ENCODE assay signal across 36 cellular contexts in the genomic region with DNA sequence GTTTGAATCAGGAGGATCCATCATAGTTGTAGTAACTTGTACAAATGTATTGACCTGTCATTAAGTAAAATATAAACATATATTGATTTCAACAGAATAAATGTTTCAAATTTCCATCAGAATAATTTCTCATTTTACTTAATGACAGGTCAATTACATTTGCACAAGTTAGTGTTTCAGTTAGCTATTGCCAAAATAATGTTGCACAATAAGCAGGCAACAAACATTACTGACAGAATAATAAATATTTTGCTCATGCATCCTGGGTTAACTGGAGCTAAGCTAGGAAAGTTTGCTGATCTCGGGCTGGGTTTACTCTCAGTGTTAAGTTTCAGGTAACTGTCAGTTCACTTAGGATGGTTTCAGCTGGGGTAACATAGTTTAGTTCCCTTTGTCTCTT.
"Had no signal": no experiment of that assay in that cellular context is flagged by ENCODE, and none has a peak within 500 bp of the region (broad histone marks: within the 10 kb centered on the region; RNA-seq: fewer than 3 reads in every experiment).

No MANE protein-coding gene starts in this region.

- H3K27me3 Mint-ChIP-seq: activated CD4-positive, alpha-beta memory T cell treated with anti-CD3 and anti-CD28 coated beads, Interleukin-2, amount 10 ng/mL, durations not matched to agents 7 days and 5 days; activated CD4-positive, alpha-beta T cell treated with anti-CD3 and anti-CD28 coated beads for 36 hours; activated CD4-positive, alpha-beta T cell treated with anti-CD3 and anti-CD28 coated beads, Interleukin-2, amount 10 ng/mL, durations not matched to agents 7 days and 5 days; activated CD8-positive, alpha-beta memory T cell treated with anti-CD3 and anti-CD28 coated beads, Interleukin-2, amount 10 ng/mL, durations not matched to agents 7 days and 5 days; activated naive CD4-positive, alpha-beta T cell treated with anti-CD3 and anti-CD28 coated beads, Interleukin-2, amount 10 ng/mL, durations not matched to agents 7 days and 5 days; activated naive CD4-positive, alpha-beta T cell treated with anti-CD3 and anti-CD28 coated beads, Interleukin-2, amount 50 U/mL, for 24 hours; activated naive CD8-positive, alpha-beta T cell; activated naive CD8-positive, alpha-beta T cell treated with anti-CD3 and anti-CD28 coated beads, Interleukin-2, amount 10 ng/mL, durations not matched to agents 7 days and 5 days; activated naive CD8-positive, alpha-beta T cell treated with anti-CD3 and anti-CD28 coated beads, Interleukin-2, amount 50 U/mL, for 24 hours; activated T-cell treated with anti-CD3 and anti-CD28 coated beads, Interleukin-2, amount 50 U/mL, for 24 hours; central memory CD8-positive, alpha-beta T cell had no signal

- H3K9me3 Mint-ChIP-seq: activated CD4-positive, alpha-beta memory T cell treated with anti-CD3 and anti-CD28 coated beads, Interleukin-2, amount 10 ng/mL, durations not matched to agents 7 days and 5 days; activated CD4-positive, alpha-beta T cell treated with anti-CD3 and anti-CD28 coated beads, Interleukin-2, amount 10 ng/mL, durations not matched to agents 7 days and 5 days; activated naive CD4-positive, alpha-beta T cell treated with anti-CD3 and anti-CD28 coated beads, Interleukin-2, amount 50 U/mL, for 24 hours had no signal

- H3K36me3 Mint-ChIP-seq: activated CD8-positive, alpha-beta memory T cell treated with anti-CD3 and anti-CD28 coated beads, Interleukin-2, amount 10 ng/mL, durations not matched to agents 7 days and 5 days; activated naive CD4-positive, alpha-beta T cell treated with anti-CD3 and anti-CD28 coated beads, Interleukin-2, amount 10 ng/mL, durations not matched to agents 7 days and 5 days; activated naive CD4-positive, alpha-beta T cell treated with anti-CD3 and anti-CD28 coated beads, Interleukin-2, amount 50 U/mL, for 24 hours; activated naive CD8-positive, alpha-beta T cell; activated naive CD8-positive, alpha-beta T cell treated with anti-CD3 and anti-CD28 coated beads, Interleukin-2, amount 10 ng/mL, durations not matched to agents 7 days and 5 days; brain had no signal

- H3K4me3 ChIP-seq: ascending aorta, cardiac muscle cell had no signal

- H3K4me1 Mint-ChIP-seq: activated CD4-positive, alpha-beta memory T cell treated with anti-CD3 and anti-CD28 coated beads, Interleukin-2, amount 10 ng/mL, durations not matched to agents 7 days and 5 days; activated CD4-positive, alpha-beta T cell treated with anti-CD3 and anti-CD28 coated beads for 36 hours; activated CD4-positive, alpha-beta T cell treated with anti-CD3 and anti-CD28 coated beads, Interleukin-2, amount 10 ng/mL, durations not matched to agents 7 days and 5 days; activated CD8-positive, alpha-beta memory T cell treated with anti-CD3 and anti-CD28 coated beads, Interleukin-2, amount 10 ng/mL, durations not matched to agents 7 days and 5 days; activated naive CD4-positive, alpha-beta T cell treated with anti-CD3 and anti-CD28 coated beads, Interleukin-2, amount 10 ng/mL, durations not matched to agents 7 days and 5 days; activated naive CD4-positive, alpha-beta T cell treated with anti-CD3 and anti-CD28 coated beads, Interleukin-2, amount 50 U/mL, for 24 hours; activated naive CD8-positive, alpha-beta T cell treated with anti-CD3 and anti-CD28 coated beads, Interleukin-2, amount 10 ng/mL, durations not matched to agents 7 days and 5 days; activated naive CD8-positive, alpha-beta T cell treated with anti-CD3 and anti-CD28 coated beads, Interleukin-2, amount 50 U/mL, for 24 hours; central memory CD8-positive, alpha-beta T cell had no signal

- H3K4me1 ChIP-seq: ascending aorta had no signal

- H3K27ac ChIP-seq: ascending aorta, cardiac muscle cell, VCaP had no signal

- DNase-seq: activated CD4-positive, alpha-beta memory T cell treated with anti-CD3 and anti-CD28 coated beads, Interleukin-2, amount 10 ng/mL, durations not matched to agents 7 days and 5 days; activated CD4-positive, alpha-beta T cell treated with anti-CD3 and anti-CD28 coated beads for 1 hour; activated CD4-positive, alpha-beta T cell treated with anti-CD3 and anti-CD28 coated beads for 36 hours; activated CD4-positive, alpha-beta T cell treated with anti-CD3 and anti-CD28 coated beads for 48 hours; activated CD4-positive, alpha-beta T cell treated with anti-CD3 and anti-CD28 coated beads, Interleukin-2, amount 10 ng/mL, durations not matched to agents 7 days and 5 days; activated CD4-positive, alpha-beta T cell treated with anti-CD3 and anti-CD28 coated beads, Interleukin-2, amount 50 U/mL, for 48 hours; activated CD4-positive, CD25-positive, alpha-beta regulatory T cell; activated CD8-positive, alpha-beta memory T cell treated with anti-CD3 and anti-CD28 coated beads for 24 hours; activated CD8-positive, alpha-beta memory T cell treated with anti-CD3 and anti-CD28 coated beads, Interleukin-2, amount 10 ng/mL, durations not matched to agents 7 days and 5 days; activated CD8-positive, alpha-beta memory T cell treated with anti-CD3 and anti-CD28 coated beads, Interleukin-2, amount 50 U/mL, for 48 hours; activated CD8-positive, alpha-beta T cell treated with anti-CD3 and anti-CD28 coated beads, Interleukin-2, amount 10 ng/mL, durations not matched to agents 7 days and 5 days; activated effector memory CD4-positive, alpha-beta T cell treated with Interleukin-2 at 50 U/mL for 16 hours; activated gamma-delta T cell; activated naive CD4-positive, alpha-beta T cell treated with anti-CD3 and anti-CD28 coated beads, Interleukin-2, amount 10 ng/mL, durations not matched to agents 7 days and 5 days; activated naive CD4-positive, alpha-beta T cell treated with Interleukin-2 at 50 U/mL for 16 hours; activated naive CD8-positive, alpha-beta T cell treated with anti-CD3 and anti-CD28 coated beads, Interleukin-2, amount 10 ng/mL, durations not matched to agents 7 days and 5 days; activated naive CD8-positive, alpha-beta T cell treated with anti-CD3 and anti-CD28 coated beads, Interleukin-2, amount 50 U/mL, for 24 hours; activated T-cell treated with anti-CD3 and anti-CD28 coated beads, Interleukin-2, amount 50 U/mL, for 24 hours; activated T-cell treated with anti-CD3 and anti-CD28 coated beads, Interleukin-2, amount 50 U/mL, for 48 hours; amygdala; anterior cingulate cortex; caudate nucleus; cerebellar nuclear complex; T-helper 2 cell; T-helper 9 cell had no signal

- H3K36me3 ChIP-seq: ascending aorta, cardiac muscle cell had no signal

- H3K27me3 ChIP-seq: ascending aorta, cardiac muscle cell had no signal

- H3K27ac Mint-ChIP-seq: activated CD4-positive, alpha-beta memory T cell treated with anti-CD3 and anti-CD28 coated beads, Interleukin-2, amount 10 ng/mL, durations not matched to agents 7 days and 5 days; activated CD4-positive, alpha-beta T cell treated with anti-CD3 and anti-CD28 coated beads for 36 hours; activated CD4-positive, alpha-beta T cell treated with anti-CD3 and anti-CD28 coated beads, Interleukin-2, amount 10 ng/mL, durations not matched to agents 7 days and 5 days; activated CD8-positive, alpha-beta memory T cell treated with anti-CD3 and anti-CD28 coated beads, Interleukin-2, amount 10 ng/mL, durations not matched to agents 7 days and 5 days; activated CD8-positive, alpha-beta T cell treated with anti-CD3 and anti-CD28 coated beads, Interleukin-2, amount 10 ng/mL, durations not matched to agents 7 days and 5 days; activated naive CD4-positive, alpha-beta T cell treated with anti-CD3 and anti-CD28 coated beads, Interleukin-2, amount 10 ng/mL, durations not matched to agents 7 days and 5 days; activated naive CD4-positive, alpha-beta T cell treated with anti-CD3 and anti-CD28 coated beads, Interleukin-2, amount 50 U/mL, for 24 hours; activated naive CD8-positive, alpha-beta T cell; activated naive CD8-positive, alpha-beta T cell treated with anti-CD3 and anti-CD28 coated beads, Interleukin-2, amount 10 ng/mL, durations not matched to agents 7 days and 5 days; activated naive CD8-positive, alpha-beta T cell treated with anti-CD3 and anti-CD28 coated beads, Interleukin-2, amount 50 U/mL, for 24 hours; activated T-cell treated with anti-CD3 and anti-CD28 coated beads, Interleukin-2, amount 50 U/mL, for 24 hours; activated T-helper 2 cell treated with anti-CD3 and anti-CD28 coated beads, Interferon-gamma antibody, Interleukin-2, Interleukin-4, amounts not matched to agents 10 μg/mL and 5 μg/mL and 100 μg/mL, durations not matched to agents 14 hours and 24 hours and 36 hours; brain; T-helper 1 cell treated with Interleukin-12 subunit alpha and Interleukin-12 subunit beta and Interleukin-4 antibody, amounts not matched to agents 30 μg/mL and 1 μg/mL, for 36 hours; T-helper 2 cell treated with Interferon-gamma antibody and Interleukin-4, amounts not matched to agents 5 μg/mL and 100 μg/mL, for 36 hours had no signal

- H3K9me3 ChIP-seq: ascending aorta had no signal

- H3K4me3 Mint-ChIP-seq: activated CD4-positive, alpha-beta memory T cell treated with anti-CD3 and anti-CD28 coated beads, Interleukin-2, amount 10 ng/mL, durations not matched to agents 7 days and 5 days; activated CD4-positive, alpha-beta T cell treated with anti-CD3 and anti-CD28 coated beads for 36 hours; activated CD4-positive, alpha-beta T cell treated with anti-CD3 and anti-CD28 coated beads, Interleukin-2, amount 10 ng/mL, durations not matched to agents 7 days and 5 days; activated CD8-positive, alpha-beta memory T cell treated with anti-CD3 and anti-CD28 coated beads, Interleukin-2, amount 10 ng/mL, durations not matched to agents 7 days and 5 days; activated CD8-positive, alpha-beta T cell treated with anti-CD3 and anti-CD28 coated beads, Interleukin-2, amount 10 ng/mL, durations not matched to agents 7 days and 5 days; activated naive CD4-positive, alpha-beta T cell treated with anti-CD3 and anti-CD28 coated beads, Interleukin-2, amount 10 ng/mL, durations not matched to agents 7 days and 5 days; activated naive CD4-positive, alpha-beta T cell treated with anti-CD3 and anti-CD28 coated beads, Interleukin-2, amount 50 U/mL, for 24 hours; activated naive CD8-positive, alpha-beta T cell; activated naive CD8-positive, alpha-beta T cell treated with anti-CD3 and anti-CD28 coated beads, Interleukin-2, amount 10 ng/mL, durations not matched to agents 7 days and 5 days; activated naive CD8-positive, alpha-beta T cell treated with anti-CD3 and anti-CD28 coated beads, Interleukin-2, amount 50 U/mL, for 24 hours; activated T-cell treated with anti-CD3 and anti-CD28 coated beads, Interleukin-2, amount 50 U/mL, for 24 hours; brain; central memory CD8-positive, alpha-beta T cell; T-helper 1 cell treated with Interleukin-12 subunit alpha and Interleukin-12 subunit beta and Interleukin-4 antibody, amounts not matched to agents 30 μg/mL and 1 μg/mL, for 36 hours; T-helper 2 cell treated with Interferon-gamma antibody and Interleukin-4, amounts not matched to agents 5 μg/mL and 100 μg/mL, for 36 hours had no signal

- ATAC-seq: activated CD4-positive, alpha-beta T cell treated with anti-CD3 and anti-CD28 coated beads for 36 hours; activated CD4-positive, CD25-positive, alpha-beta regulatory T cell treated with anti-CD3 and anti-CD28 coated beads, Interleukin-2, amount 50 U/mL, for 24 hours; activated CD8-positive, alpha-beta memory T cell treated with anti-CD3 and anti-CD28 coated beads, Interleukin-2, amount 10 ng/mL, durations not matched to agents 7 days and 5 days; activated CD8-positive, alpha-beta T cell treated with anti-CD3 and anti-CD28 coated beads, Interleukin-2, amount 10 ng/mL, durations not matched to agents 7 days and 5 days; activated naive CD8-positive, alpha-beta T cell treated with anti-CD3 and anti-CD28 coated beads, Interleukin-2, amount 50 U/mL, for 24 hours had no signal
